Comparison of ENCODE assay signal across 1 cellular context in genomic region chr1:171161431-171161830, GRCh38.
TF ChIP-seq lines count a peak whose summit lies in the region.

No MANE protein-coding gene starts in this region.

TF ChIP-seq in WTC11, 78 proteins besides CTCF, POLR2A, EP300 and RAD21 (continued from another document):
- TF ChIP-seq PREB (CRISPR knock-in tag; IDR thresholded peaks at IDR 0.05; ENCODE audit: borderline replicate concordance) (no peak), IRF2 (CRISPR knock-in tag; IDR thresholded peaks at IDR 0.05; ENCODE audit: borderline replicate concordance, low read depth) (no peak), JAZF1 (CRISPR knock-in tag; IDR thresholded peaks at IDR 0.05) (no peak), SOX15 (CRISPR knock-in tag; IDR thresholded peaks at IDR 0.05) (no peak), ZNF121 (CRISPR knock-in tag; IDR thresholded peaks at IDR 0.05) (no peak), NR2C2 (CRISPR knock-in tag; IDR thresholded peaks at IDR 0.05) (no peak), GRHL2 (CRISPR knock-in tag; IDR thresholded peaks at IDR 0.05; ENCODE audit: insufficient replicate concordance, severe bottlenecking) (no peak), ZNF425 (CRISPR knock-in tag; conservative IDR thresholded peaks at IDR 0.05) (no peak), STAT6 (CRISPR knock-in tag; conservative IDR thresholded peaks at IDR 0.05; ENCODE audit: low read depth) (no peak), E2F5 (CRISPR knock-in tag; IDR thresholded peaks at IDR 0.05) (no peak), ZNF671 (CRISPR knock-in tag; IDR thresholded peaks at IDR 0.05) (no peak), TP53 (CRISPR knock-in tag; IDR thresholded peaks at IDR 0.05) (no peak)
